ENCODE assay signal across 8 cellular contexts in the genomic region with DNA sequence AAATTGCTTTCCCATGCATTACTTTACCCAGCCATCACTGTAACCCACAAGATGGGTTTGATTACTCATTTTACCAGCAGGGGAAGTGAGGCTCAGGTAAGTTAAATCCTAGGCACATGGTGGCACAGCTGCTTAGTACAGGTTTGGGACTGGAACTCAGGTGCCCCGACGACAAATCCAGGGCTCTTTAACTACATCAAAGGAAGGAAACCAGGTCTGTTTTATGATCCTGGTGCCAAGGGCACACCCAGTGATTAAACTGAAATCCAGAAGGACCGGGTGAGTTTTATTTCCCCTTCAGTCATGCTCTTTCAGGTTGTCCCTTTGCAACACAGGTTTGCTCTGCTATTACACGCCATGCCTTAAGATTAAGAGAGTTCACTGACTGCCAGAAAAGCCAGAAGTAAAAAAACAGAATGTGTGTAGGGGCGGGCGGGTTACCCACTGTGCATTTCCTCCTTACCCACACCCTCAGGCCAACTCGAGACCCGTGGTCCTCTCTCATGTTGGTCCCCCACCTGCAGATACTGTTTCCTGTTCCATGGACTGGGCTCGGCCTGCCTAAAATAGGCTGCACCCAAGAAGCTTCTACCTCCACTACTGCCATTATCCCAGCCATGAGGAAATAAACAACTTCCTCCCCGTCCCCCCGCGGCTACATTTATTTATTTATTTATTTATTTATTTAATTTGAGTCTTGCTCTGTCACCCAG. TPM values are rescaled to one million over a fixed set of nuclear protein-coding genes. Genes with fewer than 3 reads are reported as not detected.
DNase-seq lines count a peak whose midpoint lies in the region; ATAC-seq and TF ChIP-seq lines count a peak whose summit lies in the region.

No MANE protein-coding gene starts in this region.

- intact Hi-C loops in CD4-positive, alpha-beta memory T cell (cut with micrococcal nuclease): loop anchor here (1.0 to 2.0 kb wide), 3 partner anchors 31 to 169 kb away; partner anchors contain the start of gene PARP12
- intact Hi-C loops in dorsolateral prefrontal cortex (cut with DNase I): no loop called here

- CTCF ChIA-PET in CD4-positive, alpha-beta memory T cell (lab: Charles Lee; ENCODE audit: partially characterized antibody): interaction anchor here (1.5 to 6.3 kb wide), 2 partner anchors 32 to 55 kb away, joined by 4 to 29 read pairs; partner anchors contain the start of gene KDM7A

- peaks cover 20 to 43% (median 25%) of the 10 kb centered on the region in 4 donors for H3K4me1 Mint-ChIP-seq in CD4-positive, alpha-beta memory T cell
- H3K4me1 Mint-ChIP-seq in neural crest cell: peaks cover 22% of the 10 kb centered on the region

- POLR2A ChIA-PET in CD4-positive, alpha-beta memory T cell (lab: Charles Lee; ENCODE audit: partially characterized antibody): interaction anchor here (0.7 to 10.4 kb wide), 7 partner anchors 11 to 72 kb away, joined by 3 to 269 read pairs (median 19); partner anchors contain the start of gene KDM7A

- TF ChIP-seq CTCF in dorsolateral prefrontal cortex (IDR thresholded peaks at IDR 0.05 in 54 of 56, conservative IDR thresholded peaks at IDR 0.05 in 2 of 56; ENCODE audit: low read depth in 1 of 56, partially characterized antibody in 56 of 56): no peak
- TF ChIP-seq CTCF in neural crest cell (conservative IDR thresholded peaks at IDR 0.05): no peak

- no peaks in the 10 kb centered on the region for H3K9me3 Mint-ChIP-seq in CD4-positive, alpha-beta memory T cell
- no peaks in the 10 kb centered on the region for H3K9me3 Mint-ChIP-seq in neural crest cell

- ATAC-seq in HG02610 (IDR thresholded peaks at IDR 0.05; ENCODE audit: unreplicated experiment) (no peak), HG03135 (IDR thresholded peaks at IDR 0.05; ENCODE audit: unreplicated experiment) (no peak)

- peak overlapping the region; percentile 95 to 100 (median 98) for H3K27ac Mint-ChIP-seq in CD4-positive, alpha-beta memory T cell
- H3K27ac Mint-ChIP-seq in neural crest cell (ENCODE audit: unreplicated experiment): no peak overlapping the region

- no peaks in the 10 kb centered on the region for H3K9me3 ChIP-seq in CD4-positive, alpha-beta memory T cell (ENCODE audit: control insufficient read depth in 1 of 2, low read length in 2 of 2)

- H3K4me3 Mint-ChIP-seq in CD4-positive, alpha-beta memory T cell: peak overlapping the region; percentile 92 to 97 (median 94)
- H3K4me3 Mint-ChIP-seq in neural crest cell: peak overlapping the region; percentile 90

- H3K36me3 ChIP-seq in CD4-positive, alpha-beta memory T cell (ENCODE audit: insufficient read depth, low read length): no peaks in the 10 kb centered on the region

- peaks cover 19% of the 10 kb centered on the region for H3K4me1 ChIP-seq in CD4-positive, alpha-beta memory T cell (ENCODE audit: insufficient read depth, low read length)

- H3K4me3 ChIP-seq in CD4-positive, alpha-beta memory T cell (ENCODE audit: low read length in 2 of 2): peak overlapping the region; percentile 50 to 83
- H3K4me3 ChIP-seq in dorsolateral prefrontal cortex: peak overlapping the region in 54 of 59 donors; percentile 50 to 76 (median 66)

- peaks cover 0 to 3% of the 10 kb centered on the region in 2 donors for H3K36me3 Mint-ChIP-seq in CD4-positive, alpha-beta memory T cell
- no peaks in the 10 kb centered on the region for H3K36me3 Mint-ChIP-seq in neural crest cell (ENCODE audit: low read depth)

- peak overlapping the region; percentile 84 for H3K27ac ChIP-seq in CD4-positive, alpha-beta memory T cell (ENCODE audit: low read depth, low read length)
- peak overlapping the region in 1 of 59 donors; percentile 69 for H3K27ac ChIP-seq in dorsolateral prefrontal cortex

- no peaks in the 10 kb centered on the region for H3K27me3 Mint-ChIP-seq in CD4-positive, alpha-beta memory T cell
- H3K27me3 Mint-ChIP-seq in neural crest cell (ENCODE audit: low read depth): peaks cover 47% of the 10 kb centered on the region

- no peaks in the 10 kb centered on the region for H3K27me3 ChIP-seq in CD4-positive, alpha-beta memory T cell (ENCODE audit: insufficient read depth, low read length)
- H3K27me3 ChIP-seq in dorsolateral prefrontal cortex: peaks cover 0 to 11% (median 0%) of the 10 kb centered on the region in 45 donors

- peak in 4 of 5 donors; percentile 26 to 51 (median 45) for DNase-seq in CD4-positive, alpha-beta memory T cell
- DNase-seq in NCI-H2029 treated with DMSO at 0.1 percent for 48 hours (lab: John Stamatoyannopoulos, UW) (peak; percentile 53), dorsolateral prefrontal cortex (no peak), neural crest cell (ENCODE audit: low read depth, low spot score) (no peak), NCI-H1105 treated with DMSO at 0.1 percent for 48 hours (lab: John Stamatoyannopoulos, UW) (no peak), nucleus accumbens (lab: John Stamatoyannopoulos, UW) (no peak)

RNA-seq across cellular contexts. Expression of gene KDM7A, which starts 55.2 kb away (rescaled TPM):
- total RNA-seq in CD4-positive, alpha-beta memory T cell: 10 to 100 TPM; 42.8 to 45.9 TPM
- polyA plus RNA-seq in CD4-positive, alpha-beta memory T cell: 1 to 10 TPM; 3.3 to 4.4 TPM
- 10 to 100 TPM in 117 of 120 experiments, 1 to 10 TPM in 3; 8.3 to 20.9 (median 13.8) TPM for total RNA-seq in dorsolateral prefrontal cortex
- 4.9 and 5.2 TPM in 2 replicates for total RNA-seq in neural crest cell

Comparison
In these comparisons a context has a peak if more than half of its experiments do, and no peak if none do; other contexts are left out.
1. DNase-seq: peak in CD4-positive, alpha-beta memory T cell (4 of 5) and NCI-H2029 treated with DMSO at 0.1 percent for 48 hours (single experiment); none in dorsolateral prefrontal cortex (0 of 10), neural crest cell (single experiment), NCI-H1105 treated with DMSO at 0.1 percent for 48 hours (single experiment) and nucleus accumbens (0 of 56).